Comparison of ENCODE assay signal across 9 cellular contexts in the genomic region with DNA sequence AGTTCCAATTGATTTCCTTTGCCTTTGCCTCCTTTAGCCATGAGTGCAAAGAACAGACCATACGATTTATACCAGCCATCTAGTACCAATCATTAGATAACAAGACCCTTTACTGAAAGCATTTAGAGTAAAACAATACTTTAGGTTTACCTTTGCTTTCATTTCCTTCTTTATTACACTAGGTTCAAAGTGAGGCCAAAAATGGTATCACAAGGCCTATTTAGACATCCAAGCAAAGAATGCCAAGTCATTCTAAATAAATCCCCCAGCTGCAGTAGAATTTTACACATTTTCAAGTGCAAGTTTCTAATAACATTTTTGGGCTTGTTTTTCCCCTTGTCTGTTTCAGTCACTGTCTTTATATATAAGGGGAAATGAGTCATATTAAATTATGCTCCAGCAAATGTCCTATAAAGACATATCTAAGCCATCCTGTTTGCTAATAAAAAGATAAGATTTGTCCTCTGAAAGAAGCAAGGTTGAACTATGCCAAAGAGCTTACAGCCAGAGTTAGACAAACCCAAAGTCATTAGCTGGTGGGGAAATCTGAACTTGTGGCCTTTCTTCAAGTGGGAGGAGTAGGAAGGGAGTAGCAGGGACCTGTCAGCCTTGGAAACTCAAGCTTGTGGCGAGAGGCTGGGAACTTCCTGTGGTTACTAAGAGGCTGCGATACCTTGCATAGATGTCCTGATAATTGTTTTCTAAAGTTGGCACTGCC.
DNase-seq lines count a peak whose midpoint lies in the region; ATAC-seq and TF ChIP-seq lines count a peak whose summit lies in the region.
"Had no signal": no experiment of that assay in that cellular context is flagged by ENCODE, and none has a peak within 500 bp of the region (broad histone marks: within the 10 kb centered on the region; RNA-seq: fewer than 3 reads in every experiment).

No MANE protein-coding gene starts in this region.

- H3K4me3 ChIP-seq in fibroblast of villous mesenchyme (ENCODE audit: low read depth, low read length) (no peak overlapping the region), upper lobe of left lung (no peak overlapping the region)

- H3K36me3 ChIP-seq in upper lobe of left lung = no peaks in the 10 kb centered on the region

- H3K27ac ChIP-seq in upper lobe of left lung (peak overlapping the region in 3 of 4 donors; percentile 6 to 15 (median 15)), RWPE1 (no peak overlapping the region)

- peaks cover 8% of the 10 kb centered on the region for H3K4me1 Mint-ChIP-seq in activated CD4-positive, alpha-beta T cell treated with anti-CD3 and anti-CD28 coated beads, Interleukin-2, amount 10 ng/mL, durations not matched to agents 24 days and 14 days
- peaks cover 10% of the 10 kb centered on the region for H3K4me1 Mint-ChIP-seq in activated CD4-positive, alpha-beta T cell treated with anti-CD3 and anti-CD28 coated beads, Interleukin-2, amount 10 ng/mL, durations not matched to agents 7 days and 5 days

- POLR2A ChIA-PET in activated CD4-positive, alpha-beta T cell treated with anti-CD3 and anti-CD28 coated beads, Interleukin-2, amount 10 ng/mL, durations not matched to agents 7 days and 5 days (lab: Charles Lee) = no interaction called here
- POLR2A ChIA-PET in RWPE1 (lab: Yijun Ruan, JAX; ENCODE audit: low non-redundant PET) = no interaction called here

- no peaks in the 10 kb centered on the region for H3K36me3 Mint-ChIP-seq in activated CD4-positive, alpha-beta T cell treated with anti-CD3 and anti-CD28 coated beads, Interleukin-2, amount 10 ng/mL, durations not matched to agents 24 days and 14 days (ENCODE audit: low read depth)
- no peaks in the 10 kb centered on the region for H3K36me3 Mint-ChIP-seq in activated CD4-positive, alpha-beta T cell treated with anti-CD3 and anti-CD28 coated beads, Interleukin-2, amount 10 ng/mL, durations not matched to agents 7 days and 5 days (ENCODE audit: low read depth)

- DNase-seq in activated CD4-positive, alpha-beta T cell treated with anti-CD3 and anti-CD28 coated beads, Interleukin-2, amount 10 ng/mL, durations not matched to agents 24 days and 14 days = peak; percentile 57
- DNase-seq in activated CD4-positive, alpha-beta T cell treated with anti-CD3 and anti-CD28 coated beads, Interleukin-2, amount 10 ng/mL, durations not matched to agents 7 days and 5 days = no peak
- DNase-seq in NCI-H226 = peak; percentile 77
- DNase-seq in fibroblast of villous mesenchyme (ENCODE audit: low read depth) = peak; percentile 5
- DNase-seq in upper lobe of left lung = peak in 1 of 2 donors; percentile 28
- DNase-seq in midbrain (lab: John Stamatoyannopoulos, UW) = no peak
- no peak for DNase-seq in RWPE1 (ENCODE audit: low spot score)

- CTCF ChIA-PET in activated CD4-positive, alpha-beta T cell treated with anti-CD3 and anti-CD28 coated beads, Interleukin-2, amount 10 ng/mL, durations not matched to agents 7 days and 5 days (lab: Charles Lee) = no interaction called here
- CTCF ChIA-PET in RWPE1 (lab: Yijun Ruan, JAX) = interaction anchor here (0.6 kb wide), 1 partner anchor 390 kb away, joined by 3 read pairs; no protein-coding TSS in a partner anchor

- no peak overlapping the region for H3K4me3 Mint-ChIP-seq in activated CD4-positive, alpha-beta T cell treated with anti-CD3 and anti-CD28 coated beads, Interleukin-2, amount 10 ng/mL, durations not matched to agents 24 days and 14 days
- no peak overlapping the region for H3K4me3 Mint-ChIP-seq in activated CD4-positive, alpha-beta T cell treated with anti-CD3 and anti-CD28 coated beads, Interleukin-2, amount 10 ng/mL, durations not matched to agents 7 days and 5 days

- no peak for TF ChIP-seq EP300 in upper lobe of left lung (IDR thresholded peaks at IDR 0.05)

- TF ChIP-seq CTCF in fibroblast of villous mesenchyme (IDR thresholded peaks at IDR 0.05; ENCODE audit: insufficient read depth, low read depth, low read length) (no peak), upper lobe of left lung (IDR thresholded peaks at IDR 0.05) (no peak), RWPE1 (conservative IDR thresholded peaks at IDR 0.05; ENCODE audit: low read depth) (no peak)

- H3K27me3 ChIP-seq in upper lobe of left lung = no peaks in the 10 kb centered on the region

- TF ChIP-seq POLR2A in upper lobe of left lung (IDR thresholded peaks at IDR 0.05) = no peak

- no peaks in the 10 kb centered on the region for H3K9me3 ChIP-seq in upper lobe of left lung

- H3K27me3 Mint-ChIP-seq in activated CD4-positive, alpha-beta T cell treated with anti-CD3 and anti-CD28 coated beads, Interleukin-2, amount 10 ng/mL, durations not matched to agents 24 days and 14 days = peaks cover 2% of the 10 kb centered on the region
- H3K27me3 Mint-ChIP-seq in activated CD4-positive, alpha-beta T cell treated with anti-CD3 and anti-CD28 coated beads, Interleukin-2, amount 10 ng/mL, durations not matched to agents 7 days and 5 days = no peaks in the 10 kb centered on the region

- no peak for ATAC-seq in upper lobe of left lung (ENCODE audit: low FRiP score in 2 of 2)
- ATAC-seq in HG03439 (IDR thresholded peaks at IDR 0.05; ENCODE audit: unreplicated experiment) = no peak
- ATAC-seq: HCT116 had no signal

- no peak overlapping the region for H3K27ac Mint-ChIP-seq in activated CD4-positive, alpha-beta T cell treated with anti-CD3 and anti-CD28 coated beads, Interleukin-2, amount 10 ng/mL, durations not matched to agents 24 days and 14 days
- no peak overlapping the region for H3K27ac Mint-ChIP-seq in activated CD4-positive, alpha-beta T cell treated with anti-CD3 and anti-CD28 coated beads, Interleukin-2, amount 10 ng/mL, durations not matched to agents 7 days and 5 days

- intact Hi-C loops in activated CD4-positive, alpha-beta T cell treated with anti-CD3 and anti-CD28 coated beads, Interleukin-2, amount 10 ng/mL, durations not matched to agents 24 days and 14 days (cut with micrococcal nuclease) = no loop called here

- WGBS in upper lobe of left lung, 2 donors = 41 to 59% methylated on average over 3 of the region's 3 CpGs

- H3K4me1 ChIP-seq in upper lobe of left lung = peaks cover 0 to 13% (median 12%) of the 10 kb centered on the region in 4 donors

- H3K9me3 Mint-ChIP-seq in activated CD4-positive, alpha-beta T cell treated with anti-CD3 and anti-CD28 coated beads, Interleukin-2, amount 10 ng/mL, durations not matched to agents 24 days and 14 days = no peaks in the 10 kb centered on the region
- H3K9me3 Mint-ChIP-seq in activated CD4-positive, alpha-beta T cell treated with anti-CD3 and anti-CD28 coated beads, Interleukin-2, amount 10 ng/mL, durations not matched to agents 7 days and 5 days = no peaks in the 10 kb centered on the region

Comparison
In these comparisons a context has a peak if more than half of its experiments do, and no peak if none do; other contexts are left out.
1. DNase-seq: peak in activated CD4-positive, alpha-beta T cell treated with anti-CD3 and anti-CD28 coated beads, Interleukin-2, amount 10 ng/mL, durations not matched to agents 24 days and 14 days (single experiment), NCI-H226 (single experiment) and fibroblast of villous mesenchyme (single experiment); none in activated CD4-positive, alpha-beta T cell treated with anti-CD3 and anti-CD28 coated beads, Interleukin-2, amount 10 ng/mL, durations not matched to agents 7 days and 5 days (single experiment), midbrain (single experiment) and RWPE1 (single experiment).